Comparison of ENCODE assay signal across 12 cellular contexts in the genomic region with DNA sequence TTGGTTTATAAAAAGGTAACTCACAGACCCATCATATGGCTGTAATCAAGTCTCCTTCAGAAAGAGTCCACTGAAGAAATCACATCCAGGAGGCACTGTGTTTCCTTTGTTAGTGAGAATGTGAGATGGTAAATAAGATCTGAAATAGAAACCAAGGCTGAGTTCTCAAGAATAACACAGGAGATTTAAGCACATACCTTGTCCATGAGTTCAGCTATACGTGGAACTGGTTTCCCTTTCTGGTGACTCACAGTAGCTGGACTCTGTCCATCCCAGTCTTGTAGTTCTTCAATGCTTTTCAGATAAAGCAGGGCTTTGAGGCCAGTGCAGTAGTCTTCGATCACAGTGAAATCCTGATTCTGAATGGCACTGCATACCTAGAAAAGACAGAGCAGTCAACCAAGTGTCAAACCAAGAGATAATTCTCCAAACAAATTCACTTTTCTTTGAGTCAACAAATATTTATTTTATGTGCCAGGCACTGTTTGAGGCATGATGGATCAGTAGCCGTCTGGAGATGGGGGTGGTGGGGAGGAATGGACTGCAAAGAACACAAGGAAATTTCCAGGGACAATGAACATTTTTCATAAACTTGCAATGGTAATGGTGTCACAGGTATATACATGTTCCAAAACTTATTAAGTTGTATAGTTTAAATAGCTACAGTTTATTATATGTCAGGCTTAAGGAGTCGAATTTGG.
A peak's percentile ranks its signal among the peaks of the same experiment; 100 is the strongest.
DNase-seq lines count a peak whose midpoint lies in the region; ATAC-seq, FAIRE-seq and TF ChIP-seq lines count a peak whose summit lies in the region.
"Had no signal": no experiment of that assay in that cellular context is flagged by ENCODE, and none has a peak within 500 bp of the region (broad histone marks: within the 10 kb centered on the region; RNA-seq: fewer than 3 reads in every experiment).

No MANE protein-coding gene starts in this region.

- H3K4me3 ChIP-seq in fibroblast of villous mesenchyme (ENCODE audit: low read depth, low read length) = no peak overlapping the region
- H3K4me3 ChIP-seq in skeletal muscle cell (ENCODE audit: low read depth, low read length) = no peak overlapping the region
- H3K4me3 ChIP-seq in CD4-positive, alpha-beta memory T cell (ENCODE audit: low read length in 2 of 2) = no peak overlapping the region
- H3K4me3 ChIP-seq: SK-N-MC, skin epidermis had no signal

- CTCF ChIA-PET in CD4-positive, alpha-beta memory T cell (lab: Charles Lee; ENCODE audit: partially characterized antibody) = no interaction called here

- ATAC-seq in SK-N-SH treated with all-trans-retinoic acid at 6 μM for 48 hours (peak; percentile 98), GM18870 (IDR thresholded peaks at IDR 0.05; ENCODE audit: unreplicated experiment) (no peak)
- ATAC-seq: left colon had no signal

- no peaks in the 10 kb centered on the region for H3K9me3 Mint-ChIP-seq in CD4-positive, alpha-beta memory T cell

- FAIRE-seq in GM12892 (lab: Jason Lieb, UNC) = no peak

- no peak for TF ChIP-seq POLR2A in GM12892 (IDR thresholded peaks at IDR 0.05; ENCODE audit: low read depth, low read length)

- H3K36me3 Mint-ChIP-seq in CD4-positive, alpha-beta memory T cell = peaks cover 60 to 80% of the 10 kb centered on the region in 2 donors

- H3K4me1 Mint-ChIP-seq in CD4-positive, alpha-beta memory T cell = no peaks in the 10 kb centered on the region

- no peak overlapping the region for H3K27ac ChIP-seq in CD4-positive, alpha-beta memory T cell (ENCODE audit: low read depth, low read length)
- H3K27ac ChIP-seq: SK-N-MC, skin epidermis had no signal

- TF ChIP-seq CTCF in fibroblast of villous mesenchyme (IDR thresholded peaks at IDR 0.05; ENCODE audit: insufficient read depth, low read depth, low read length) = no peak

- DNase-seq in GM04504 (ENCODE audit: low read depth) = peak; percentile 83
- peak; percentile 84 for DNase-seq in fibroblast of villous mesenchyme (ENCODE audit: low read depth)
- DNase-seq in skeletal muscle cell (ENCODE audit: low read depth) = peak; percentile 94
- no peak for DNase-seq in stimulated activated naive CD4-positive, alpha-beta T cell treated with Interleukin-2 at 50 U/mL for 16 hours (lab: John Stamatoyannopoulos, UW)
- DNase-seq in GM12892 (ENCODE audit: insufficient read length) = no peak
- DNase-seq in CD4-positive, alpha-beta memory T cell = no peak
- DNase-seq: left colon, NCI-H1694 treated with DMSO at 0.1 percent for 48 hours had no signal

- no peaks in the 10 kb centered on the region for H3K27me3 Mint-ChIP-seq in CD4-positive, alpha-beta memory T cell

- H3K36me3 ChIP-seq in CD4-positive, alpha-beta memory T cell (ENCODE audit: insufficient read depth, low read length) = peaks cover 3% of the 10 kb centered on the region

- POLR2A ChIA-PET in CD4-positive, alpha-beta memory T cell (lab: Charles Lee; ENCODE audit: partially characterized antibody) = no interaction called here

- H3K9me3 ChIP-seq in CD4-positive, alpha-beta memory T cell (ENCODE audit: control insufficient read depth in 1 of 2, low read length in 2 of 2) = no peaks in the 10 kb centered on the region

- no peak overlapping the region for H3K27ac Mint-ChIP-seq in CD4-positive, alpha-beta memory T cell

- H3K4me1 ChIP-seq in CD4-positive, alpha-beta memory T cell (ENCODE audit: insufficient read depth, low read length) = no peaks in the 10 kb centered on the region

- no peaks in the 10 kb centered on the region for H3K27me3 ChIP-seq in CD4-positive, alpha-beta memory T cell (ENCODE audit: insufficient read depth, low read length)

- intact Hi-C loops in CD4-positive, alpha-beta memory T cell (cut with micrococcal nuclease) = no loop called here

- H3K4me3 Mint-ChIP-seq in CD4-positive, alpha-beta memory T cell = no peak overlapping the region

TF ChIP-seq in SK-N-SH treated with all-trans-retinoic acid at 6 μM for 48 hours, 23 proteins besides CTCF, POLR2A, EP300 and RAD21:
- peak; percentile 91 for TF ChIP-seq ZFP3 (CRISPR knock-in tag; IDR thresholded peaks at IDR 0.05)
- 0 out of 2 replicates have a peak, but pooled peaks have one; percentile 19 for TF ChIP-seq ISL1 (CRISPR knock-in tag; IDR thresholded peaks at IDR 0.05)
- TF ChIP-seq TCF4 (CRISPR knock-in tag; IDR thresholded peaks at IDR 0.05; ENCODE audit: borderline replicate concordance) = no peak
- no peak for TF ChIP-seq PPARA (CRISPR knock-in tag; IDR thresholded peaks at IDR 0.05; ENCODE audit: borderline replicate concordance)
- no peak for TF ChIP-seq ZFP30 (CRISPR knock-in tag; IDR thresholded peaks at IDR 0.05)

Comparison
In these comparisons a context has a peak if more than half of its experiments do, and no peak if none do; other contexts are left out.
1. DNase-seq: peak in GM04504 (single experiment), fibroblast of villous mesenchyme (single experiment) and skeletal muscle cell (single experiment); none in stimulated activated naive CD4-positive, alpha-beta T cell treated with Interleukin-2 at 50 U/mL for 16 hours (single experiment), GM12892 (single experiment) and CD4-positive, alpha-beta memory T cell (0 of 5).